9 cellular contexts compared by ENCODE assay signal in genomic region chr11:66970808-66971442, GRCh38. TPM values are rescaled to one million over a fixed set of nuclear protein-coding genes. Genes with fewer than 3 reads are reported as not detected.
A peak's percentile ranks its signal among the peaks of the same experiment; 100 is the strongest.
DNase-seq lines count a peak whose midpoint lies in the region; ATAC-seq, FAIRE-seq and TF ChIP-seq lines count a peak whose summit lies in the region.
"Had no signal": no experiment of that assay in that cellular context is flagged by ENCODE, and none has a peak within 500 bp of the region (broad histone marks: within the 10 kb centered on the region; RNA-seq: fewer than 3 reads in every experiment).

No MANE protein-coding gene starts in this region.

- no peak overlapping the region for H3K4me3 ChIP-seq in choroid plexus epithelial cell (ENCODE audit: low read depth, low read length)

- ATAC-seq in GM18502 (IDR thresholded peaks at IDR 0.05; ENCODE audit: poor library complexity, unreplicated experiment) = no peak
- ATAC-seq in GM18520 (IDR thresholded peaks at IDR 0.05; ENCODE audit: unreplicated experiment) = no peak

- TF ChIP-seq CTCF in choroid plexus epithelial cell (conservative IDR thresholded peaks at IDR 0.05; ENCODE audit: low read depth, low read length) = no peak

- no peak for FAIRE-seq in frontal cortex (lab: Jason Lieb, UNC)
- FAIRE-seq: colon had no signal

- DNase-seq in COLO829 (ENCODE audit: low spot score) = peak; percentile 71
- DNase-seq in NOMO-1 treated with DMSO at 0.1 percent for 48 hours (lab: John Stamatoyannopoulos, UW; ENCODE audit: unreplicated experiment) = peak; percentile 96
- peak; percentile 100 for DNase-seq in choroid plexus epithelial cell (ENCODE audit: low read depth)
- DNase-seq in myocyte (ENCODE audit: low read depth) = peak; percentile 91
- no peak for DNase-seq in stimulated activated naive CD4-positive, alpha-beta T cell treated with Interleukin-2 at 50 U/mL for 16 hours (lab: John Stamatoyannopoulos, UW)
- no peak for DNase-seq in frontal cortex (ENCODE audit: low spot score in 2 of 2)

RNA-seq across cellular contexts. Expression of gene C11orf86, which starts 4.2 kb away (rescaled TPM):
- not detected in 2 replicates for total RNA-seq in myocyte
- not detected for polyA plus RNA-seq in myocyte (2012)
- total RNA-seq in frontal cortex = not detected

RNA-seq across cellular contexts. Expression of gene PC, which starts 12.7 kb away (rescaled TPM):
- total RNA-seq in myocyte (55.2 and 88.1 TPM in 2 replicates), frontal cortex (13.0 TPM)
- 48.6 TPM for polyA plus RNA-seq in myocyte (2012)

RNA-seq across cellular contexts. Expression of gene SYT12, which starts 52.0 kb away (rescaled TPM):
- total RNA-seq in myocyte = not detected in 2 replicates
- 6.9 TPM for polyA plus RNA-seq in myocyte (2012)
- 0.41 TPM for total RNA-seq in frontal cortex

Comparison
In these comparisons a context has a peak if more than half of its experiments do, and no peak if none do; other contexts are left out.
1. DNase-seq: peak in COLO829 (single experiment), NOMO-1 treated with DMSO at 0.1 percent for 48 hours (single experiment), choroid plexus epithelial cell (single experiment) and myocyte (single experiment); none in stimulated activated naive CD4-positive, alpha-beta T cell treated with Interleukin-2 at 50 U/mL for 16 hours (single experiment) and frontal cortex (0 of 2).